Comparison of ENCODE assay signal across 8 cellular contexts in genomic region chr3:114152519-114153151, GRCh38. TPM values are rescaled to one million over a fixed set of nuclear protein-coding genes. Genes with fewer than 3 reads are reported as not detected.
DNase-seq lines count a peak whose midpoint lies in the region; ATAC-seq and TF ChIP-seq lines count a peak whose summit lies in the region.

No MANE protein-coding gene starts in this region.

- no peaks in the 10 kb centered on the region for H3K36me3 ChIP-seq in endodermal cell (ENCODE audit: control insufficient read depth, insufficient read depth, low read length)

- no peak overlapping the region for H3K9ac ChIP-seq in endodermal cell (ENCODE audit: extremely low read depth, low read length, poor library complexity, severe bottlenecking)

- H3K27me3 Mint-ChIP-seq in endodermal cell (ENCODE audit: insufficient read depth) = peaks cover 12% of the 10 kb centered on the region

- H3K4me1 ChIP-seq in endodermal cell (ENCODE audit: control insufficient read depth, insufficient read depth, low read length) = no peaks in the 10 kb centered on the region

- no peak overlapping the region for H3K27ac ChIP-seq in endodermal cell (ENCODE audit: low read depth, low read length)

- WGBS in endodermal cell (ENCODE audit: insufficient coverage in 1 of 2, insufficient read length in 1 of 2), 2 experiments = 2 to 10% methylated on average over 22 to 35 of the region's 35 CpGs

- peaks cover 16% of the 10 kb centered on the region for H3K27me3 ChIP-seq in endodermal cell (ENCODE audit: control insufficient read depth, insufficient read depth, low read length, poor library complexity, severe bottlenecking)

- peak; percentile 95 for ATAC-seq in GM21367 (IDR thresholded peaks at IDR 0.05; ENCODE audit: unreplicated experiment)

- no peak overlapping the region for H3K27ac Mint-ChIP-seq in endodermal cell

- TF ChIP-seq CTCF in endodermal cell (conservative IDR thresholded peaks at IDR 0.05) = peak; percentile 97

- peak overlapping the region; percentile 69 for H3K4me3 ChIP-seq in endodermal cell (ENCODE audit: low read length)

- no peaks in the 10 kb centered on the region for H3K36me3 Mint-ChIP-seq in endodermal cell (ENCODE audit: low read depth)

- H3K9me3 Mint-ChIP-seq in endodermal cell = no peaks in the 10 kb centered on the region

- peak overlapping the region; percentile 48 for H3K4me3 Mint-ChIP-seq in endodermal cell

- H3K4me1 Mint-ChIP-seq in endodermal cell = peaks cover 4% of the 10 kb centered on the region

- DNase-seq in COLO829 (ENCODE audit: low spot score) = peak; percentile 59
- DNase-seq in HT1080 (ENCODE audit: low read depth) = peak; percentile 94
- DNase-seq in NK-92 (lab: John Stamatoyannopoulos, UW; ENCODE audit: unreplicated experiment) = peak; percentile 7
- DNase-seq in activated CD8-positive, alpha-beta memory T cell treated with anti-CD3 and anti-CD28 coated beads for 48 hours (ENCODE audit: low read depth in 2 of 3, low spot score in 2 of 3) = peak; percentile 65 to 81 (median 79)
- peak; percentile 96 for DNase-seq in endodermal cell
- DNase-seq in midbrain (lab: John Stamatoyannopoulos, UW) = peak; percentile 50
- peak; percentile 65 to 75 for DNase-seq in stimulated activated CD8-positive, alpha-beta memory T cell treated with anti-CD3 and anti-CD28 coated beads, Interleukin-15, amount 100 ng/mL, for 4 hours (ENCODE audit: low read depth in 2 of 2)

- no peaks in the 10 kb centered on the region for H3K9me3 ChIP-seq in endodermal cell (ENCODE audit: control insufficient read depth, low read length)

RNA-seq across cellular contexts. Expression of gene DRD3, which starts 26.2 kb away (rescaled TPM):
- not detected in 2 replicates for total RNA-seq in HT1080 (2014; rRNA removed; shearing (Covaris generic))
- polyA plus RNA-seq in HT1080 (2015; cell fraction: cytosol; rRNA removed) = not detected in 2 replicates
- not detected in 2 replicates for polyA plus RNA-seq in HT1080 (2015; cell fraction: nucleus; rRNA removed)
- not detected for total RNA-seq in endodermal cell
- not detected for polyA plus RNA-seq in endodermal cell (2013, experiment 1 of 2)
- polyA plus RNA-seq in endodermal cell (2013, experiment 2 of 2) = not detected

Comparison
In these comparisons a context has a peak if more than half of its experiments do, and no peak if none do; other contexts are left out.
1. DNase-seq: peak in every context shown above with its lines; median percentile 96 in endodermal cell; 94 in HT1080; 79 in activated CD8-positive, alpha-beta memory T cell treated with anti-CD3 and anti-CD28 coated beads for 48 hours; 70 in stimulated activated CD8-positive, alpha-beta memory T cell treated with anti-CD3 and anti-CD28 coated beads, Interleukin-15, amount 100 ng/mL, for 4 hours; 59 in COLO829; 50 in midbrain; 7 in NK-92.